Comparison of ENCODE assay signal across 1 cellular context in the genomic region with DNA sequence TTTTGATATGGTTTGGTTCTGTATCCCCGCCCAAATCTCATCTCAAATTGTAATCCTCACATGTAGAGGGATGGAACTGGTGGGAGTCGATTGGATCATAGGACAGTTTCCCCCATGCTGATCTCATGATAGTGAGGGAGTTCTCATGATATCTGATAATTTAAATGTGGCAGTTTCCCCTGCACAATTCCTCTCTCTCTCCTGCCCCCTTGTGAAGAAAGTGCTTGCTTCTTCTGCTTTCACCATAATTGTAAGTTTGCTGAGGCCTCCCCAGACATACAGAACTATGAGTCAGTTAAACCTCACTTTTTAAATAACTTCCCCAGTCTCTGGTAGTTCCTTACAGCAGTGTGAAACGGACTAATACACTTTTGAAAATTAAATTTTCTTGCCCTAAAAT.
TF ChIP-seq lines count a peak whose summit lies in the region.

No MANE protein-coding gene starts in this region.

TF ChIP-seq in H1, 55 proteins besides CTCF, POLR2A, EP300 and RAD21 (continued from another document):
- TF ChIP-seq, protein P1, sequence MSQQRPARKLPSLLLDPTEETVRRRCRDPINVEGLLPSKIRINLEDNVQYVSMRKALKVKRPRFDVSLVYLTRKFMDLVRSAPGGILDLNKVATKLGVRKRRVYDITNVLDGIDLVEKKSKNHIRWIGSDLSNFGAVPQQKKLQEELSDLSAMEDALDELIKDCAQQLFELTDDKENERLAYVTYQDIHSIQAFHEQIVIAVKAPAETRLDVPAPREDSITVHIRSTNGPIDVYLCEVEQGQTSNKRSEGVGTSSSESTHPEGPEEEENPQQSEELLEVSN (IDR thresholded peaks at IDR 0.05), result no peak
- TF ChIP-seq SP4 (IDR thresholded peaks at IDR 0.05; ENCODE audit: low read length) (no peak), JUND (IDR thresholded peaks at IDR 0.05; ENCODE audit: low read length) (no peak), SRF (IDR thresholded peaks at IDR 0.05; ENCODE audit: low read depth, low read length) (no peak), YY1 (IDR thresholded peaks at IDR 0.05; ENCODE audit: low read depth, low read length) (no peak)
- TF ChIP-seq, protein P2, sequence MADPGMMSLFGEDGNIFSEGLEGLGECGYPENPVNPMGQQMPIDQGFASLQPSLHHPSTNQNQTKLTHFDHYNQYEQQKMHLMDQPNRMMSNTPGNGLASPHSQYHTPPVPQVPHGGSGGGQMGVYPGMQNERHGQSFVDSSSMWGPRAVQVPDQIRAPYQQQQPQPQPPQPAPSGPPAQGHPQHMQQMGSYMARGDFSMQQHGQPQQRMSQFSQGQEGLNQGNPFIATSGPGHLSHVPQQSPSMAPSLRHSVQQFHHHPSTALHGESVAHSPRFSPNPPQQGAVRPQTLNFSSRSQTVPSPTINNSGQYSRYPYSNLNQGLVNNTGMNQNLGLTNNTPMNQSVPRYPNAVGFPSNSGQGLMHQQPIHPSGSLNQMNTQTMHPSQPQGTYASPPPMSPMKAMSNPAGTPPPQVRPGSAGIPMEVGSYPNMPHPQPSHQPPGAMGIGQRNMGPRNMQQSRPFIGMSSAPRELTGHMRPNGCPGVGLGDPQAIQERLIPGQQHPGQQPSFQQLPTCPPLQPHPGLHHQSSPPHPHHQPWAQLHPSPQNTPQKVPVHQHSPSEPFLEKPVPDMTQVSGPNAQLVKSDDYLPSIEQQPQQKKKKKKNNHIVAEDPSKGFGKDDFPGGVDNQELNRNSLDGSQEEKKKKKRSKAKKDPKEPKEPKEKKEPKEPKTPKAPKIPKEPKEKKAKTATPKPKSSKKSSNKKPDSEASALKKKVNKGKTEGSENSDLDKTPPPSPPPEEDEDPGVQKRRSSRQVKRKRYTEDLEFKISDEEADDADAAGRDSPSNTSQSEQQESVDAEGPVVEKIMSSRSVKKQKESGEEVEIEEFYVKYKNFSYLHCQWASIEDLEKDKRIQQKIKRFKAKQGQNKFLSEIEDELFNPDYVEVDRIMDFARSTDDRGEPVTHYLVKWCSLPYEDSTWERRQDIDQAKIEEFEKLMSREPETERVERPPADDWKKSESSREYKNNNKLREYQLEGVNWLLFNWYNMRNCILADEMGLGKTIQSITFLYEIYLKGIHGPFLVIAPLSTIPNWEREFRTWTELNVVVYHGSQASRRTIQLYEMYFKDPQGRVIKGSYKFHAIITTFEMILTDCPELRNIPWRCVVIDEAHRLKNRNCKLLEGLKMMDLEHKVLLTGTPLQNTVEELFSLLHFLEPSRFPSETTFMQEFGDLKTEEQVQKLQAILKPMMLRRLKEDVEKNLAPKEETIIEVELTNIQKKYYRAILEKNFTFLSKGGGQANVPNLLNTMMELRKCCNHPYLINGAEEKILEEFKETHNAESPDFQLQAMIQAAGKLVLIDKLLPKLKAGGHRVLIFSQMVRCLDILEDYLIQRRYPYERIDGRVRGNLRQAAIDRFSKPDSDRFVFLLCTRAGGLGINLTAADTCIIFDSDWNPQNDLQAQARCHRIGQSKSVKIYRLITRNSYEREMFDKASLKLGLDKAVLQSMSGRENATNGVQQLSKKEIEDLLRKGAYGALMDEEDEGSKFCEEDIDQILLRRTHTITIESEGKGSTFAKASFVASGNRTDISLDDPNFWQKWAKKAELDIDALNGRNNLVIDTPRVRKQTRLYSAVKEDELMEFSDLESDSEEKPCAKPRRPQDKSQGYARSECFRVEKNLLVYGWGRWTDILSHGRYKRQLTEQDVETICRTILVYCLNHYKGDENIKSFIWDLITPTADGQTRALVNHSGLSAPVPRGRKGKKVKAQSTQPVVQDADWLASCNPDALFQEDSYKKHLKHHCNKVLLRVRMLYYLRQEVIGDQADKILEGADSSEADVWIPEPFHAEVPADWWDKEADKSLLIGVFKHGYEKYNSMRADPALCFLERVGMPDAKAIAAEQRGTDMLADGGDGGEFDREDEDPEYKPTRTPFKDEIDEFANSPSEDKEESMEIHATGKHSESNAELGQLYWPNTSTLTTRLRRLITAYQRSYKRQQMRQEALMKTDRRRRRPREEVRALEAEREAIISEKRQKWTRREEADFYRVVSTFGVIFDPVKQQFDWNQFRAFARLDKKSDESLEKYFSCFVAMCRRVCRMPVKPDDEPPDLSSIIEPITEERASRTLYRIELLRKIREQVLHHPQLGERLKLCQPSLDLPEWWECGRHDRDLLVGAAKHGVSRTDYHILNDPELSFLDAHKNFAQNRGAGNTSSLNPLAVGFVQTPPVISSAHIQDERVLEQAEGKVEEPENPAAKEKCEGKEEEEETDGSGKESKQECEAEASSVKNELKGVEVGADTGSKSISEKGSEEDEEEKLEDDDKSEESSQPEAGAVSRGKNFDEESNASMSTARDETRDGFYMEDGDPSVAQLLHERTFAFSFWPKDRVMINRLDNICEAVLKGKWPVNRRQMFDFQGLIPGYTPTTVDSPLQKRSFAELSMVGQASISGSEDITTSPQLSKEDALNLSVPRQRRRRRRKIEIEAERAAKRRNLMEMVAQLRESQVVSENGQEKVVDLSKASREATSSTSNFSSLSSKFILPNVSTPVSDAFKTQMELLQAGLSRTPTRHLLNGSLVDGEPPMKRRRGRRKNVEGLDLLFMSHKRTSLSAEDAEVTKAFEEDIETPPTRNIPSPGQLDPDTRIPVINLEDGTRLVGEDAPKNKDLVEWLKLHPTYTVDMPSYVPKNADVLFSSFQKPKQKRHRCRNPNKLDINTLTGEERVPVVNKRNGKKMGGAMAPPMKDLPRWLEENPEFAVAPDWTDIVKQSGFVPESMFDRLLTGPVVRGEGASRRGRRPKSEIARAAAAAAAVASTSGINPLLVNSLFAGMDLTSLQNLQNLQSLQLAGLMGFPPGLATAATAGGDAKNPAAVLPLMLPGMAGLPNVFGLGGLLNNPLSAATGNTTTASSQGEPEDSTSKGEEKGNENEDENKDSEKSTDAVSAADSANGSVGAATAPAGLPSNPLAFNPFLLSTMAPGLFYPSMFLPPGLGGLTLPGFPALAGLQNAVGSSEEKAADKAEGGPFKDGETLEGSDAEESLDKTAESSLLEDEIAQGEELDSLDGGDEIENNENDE (IDR thresholded peaks at IDR 0.05; ENCODE audit: insufficient replicate concordance, low read length), result no peak
